In the genomic region with DNA sequence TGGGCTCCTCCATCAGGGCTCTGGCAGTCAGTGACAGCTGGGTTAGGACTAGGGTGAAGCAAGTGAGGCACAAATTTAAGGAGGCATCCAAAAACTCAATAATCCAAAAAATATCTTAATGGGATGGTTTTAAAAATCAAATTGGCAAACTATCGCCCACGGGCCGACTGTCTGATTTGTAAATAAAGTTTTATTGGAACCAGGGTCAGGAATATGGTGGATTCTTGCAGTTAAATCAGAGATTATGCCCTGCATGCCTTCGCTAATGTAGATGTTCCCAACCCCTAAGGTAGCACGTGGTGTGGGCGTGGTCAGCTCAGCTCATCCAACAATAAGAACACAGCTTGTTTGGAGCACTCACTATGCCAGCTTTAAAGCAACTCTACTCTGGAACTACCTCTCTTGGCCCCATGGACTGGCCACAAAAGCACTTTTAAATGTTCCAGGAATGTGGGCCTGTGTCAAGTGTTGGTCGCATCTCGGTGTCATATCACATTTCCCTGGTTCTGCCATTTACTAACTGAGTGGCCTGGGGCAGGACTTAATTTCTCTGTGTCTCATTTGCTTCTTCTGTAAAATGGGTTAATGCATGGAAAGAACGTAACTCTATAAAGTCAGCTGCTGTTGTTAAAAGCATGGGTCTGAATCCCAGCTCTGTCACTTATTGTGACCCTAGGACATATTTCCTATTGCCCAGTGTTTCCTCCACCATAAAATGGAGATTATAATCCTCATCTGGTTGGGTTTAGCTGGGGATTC, we compare ENCODE assay signal across 2 cellular contexts.
A peak's percentile ranks its signal among the peaks of the same experiment; 100 is the strongest.
TF ChIP-seq lines count a peak whose summit lies in the region.

No MANE protein-coding gene starts in this region.

TF ChIP-seq in HEK293, 187 proteins besides CTCF, POLR2A, EP300 and RAD21 (continued from another document):
- TF ChIP-seq ZNF473 (tag by site-specific recombination; IDR thresholded peaks at IDR 0.05): no peak

TF ChIP-seq in WTC11, 78 proteins besides CTCF, POLR2A, EP300 and RAD21 (continued from another document):
- TF ChIP-seq, protein P1, sequence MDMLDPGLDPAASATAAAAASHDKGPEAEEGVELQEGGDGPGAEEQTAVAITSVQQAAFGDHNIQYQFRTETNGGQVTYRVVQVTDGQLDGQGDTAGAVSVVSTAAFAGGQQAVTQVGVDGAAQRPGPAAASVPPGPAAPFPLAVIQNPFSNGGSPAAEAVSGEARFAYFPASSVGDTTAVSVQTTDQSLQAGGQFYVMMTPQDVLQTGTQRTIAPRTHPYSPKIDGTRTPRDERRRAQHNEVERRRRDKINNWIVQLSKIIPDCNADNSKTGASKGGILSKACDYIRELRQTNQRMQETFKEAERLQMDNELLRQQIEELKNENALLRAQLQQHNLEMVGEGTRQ (CRISPR knock-in tag; IDR thresholded peaks at IDR 0.05): 0 out of 2 replicates have a peak, but pooled peaks have one; percentile 44
